ENCODE assay signal across 18 cellular contexts in genomic region chr19:42089772-42090171, GRCh38.
"Had no signal": no experiment of that assay in that cellular context is flagged by ENCODE, and none has a peak within 500 bp of the region (broad histone marks: within the 10 kb centered on the region; RNA-seq: fewer than 3 reads in every experiment).

No MANE protein-coding gene starts in this region.

- H3K27ac Mint-ChIP-seq: activated CD4-positive, alpha-beta memory T cell treated with anti-CD3 and anti-CD28 coated beads for 36 hours; activated naive CD4-positive, alpha-beta T cell treated with anti-CD3 and anti-CD28 coated beads for 36 hours had no signal

- H3K4me3 Mint-ChIP-seq: activated CD4-positive, alpha-beta memory T cell treated with anti-CD3 and anti-CD28 coated beads for 36 hours; activated naive CD4-positive, alpha-beta T cell treated with anti-CD3 and anti-CD28 coated beads for 36 hours; dendritic cell treated with granulocyte-macrophage colony-stimulating factor and Interleukin-4, amounts not matched to agents 40 ng/mL and 50 ng/mL, for 4 days had no signal

- H3K4me1 ChIP-seq: parathyroid adenoma had no signal

- FAIRE-seq: kidney had no signal

- H3K27me3 Mint-ChIP-seq: activated CD4-positive, alpha-beta memory T cell treated with anti-CD3 and anti-CD28 coated beads for 36 hours; dendritic cell treated with granulocyte-macrophage colony-stimulating factor and Interleukin-4, amounts not matched to agents 40 ng/mL and 50 ng/mL, for 4 days had no signal

- H3K27ac ChIP-seq: left lung, parathyroid adenoma had no signal

- H3K27me3 ChIP-seq: esophagus muscularis mucosa, gastroesophageal sphincter had no signal

- H3K9me3 ChIP-seq: esophagus muscularis mucosa, gastroesophageal sphincter, heart left ventricle, left lung had no signal

- H3K79me2 ChIP-seq: parathyroid adenoma had no signal

- ATAC-seq: left lung, sciatic nerve had no signal

- H3K4me3 ChIP-seq: left lung, smooth muscle cell had no signal

- DNase-seq: activated CD4-positive, alpha-beta memory T cell treated with anti-CD3 and anti-CD28 coated beads for 36 hours; activated CD4-positive, CD25-positive, alpha-beta regulatory T cell treated with anti-CD3 and anti-CD28 coated beads, Interleukin-2, amount 50 U/mL, for 72 hours; activated naive CD4-positive, alpha-beta T cell treated with anti-CD3 and anti-CD28 coated beads for 36 hours; activated T-cell treated with anti-CD3 and anti-CD28 coated beads for 4 hours; effector CD8-positive, alpha-beta T cell; heart left ventricle; kidney; left lung; mammary epithelial cell; stimulated activated CD4-positive, alpha-beta T cell treated with anti-CD3 and anti-CD28 coated beads, Interleukin-4, amount 100 ng/mL, for 1 hour; stimulated activated naive CD4-positive, alpha-beta T cell; T-helper 9 cell had no signal

- H3K9me3 Mint-ChIP-seq: activated CD4-positive, alpha-beta memory T cell treated with anti-CD3 and anti-CD28 coated beads for 36 hours; activated naive CD4-positive, alpha-beta T cell treated with anti-CD3 and anti-CD28 coated beads for 36 hours; dendritic cell treated with granulocyte-macrophage colony-stimulating factor and Interleukin-4, amounts not matched to agents 40 ng/mL and 50 ng/mL, for 4 days had no signal

- H3K9ac ChIP-seq: parathyroid adenoma had no signal
